Comparison of ENCODE assay signal across 8 cellular contexts in genomic region chr14:74611672-74612345, GRCh38. TPM values are rescaled to one million over a fixed set of nuclear protein-coding genes. Genes with fewer than 3 reads are reported as not detected.
DNase-seq lines count a peak whose midpoint lies in the region; ATAC-seq, FAIRE-seq and TF ChIP-seq lines count a peak whose summit lies in the region.

Gene LTBP2, minus strand, starts transcription at chr14:74612237. Its CDS starts 293 bp downstream, at chr14:74611944.

- H3F3A ChIP-seq in smooth muscle cell (ENCODE audit: low read depth): peaks cover 29% of the 10 kb centered on the region

- in situ Hi-C loops in K562 (cut with MboI): loop anchor here (5.0 kb wide), 1 partner anchor 185 kb away; no protein-coding TSS in a partner anchor
- in situ Hi-C loops in KBM-7 (cut with MboI; ENCODE audit: low pct_unique_long_range_greater_than_20kb, low sequenced_read_pairs): loop anchor here (25.0 kb wide), 1 partner anchor 475 kb away; no protein-coding TSS in a partner anchor

- TF ChIP-seq POLR2A in K562 (conservative IDR thresholded peaks at IDR 0.05): no peak

- no peak for FAIRE-seq in K562 (lab: Jason Lieb, UNC)

- H3K9me3 ChIP-seq in K562 (replicated peaks; ENCODE audit: control insufficient read depth, insufficient read depth, low read depth, low read length): no peaks in the 10 kb centered on the region
- H3K9me3 ChIP-seq in smooth muscle cell (replicated peaks; ENCODE audit: low read depth): no peaks in the 10 kb centered on the region

- no TSS peak for BruUV-seq in K562 (replicated peaks; lab: Mats Ljungman, UMichigan)

- H4K20me1 ChIP-seq in K562 (replicated peaks; ENCODE audit: control insufficient read depth, insufficient read depth, low read length) (0 out of 2 replicates have a peak, but pooled peaks cover 3% of the 10 kb centered on the region), smooth muscle cell (ENCODE audit: low read depth) (peaks cover 41% of the 10 kb centered on the region)

- POLR2A ChIA-PET in K562 (lab: Yijun Ruan, JAX): interaction anchor here (1.0 kb wide), 1 partner anchor 8 kb away, joined by 4 read pairs; no protein-coding TSS in a partner anchor

- H2AFZ ChIP-seq in K562 (ENCODE audit: low read depth, low read length): peak within 1 kb of the TSS; percentile 85
- H2AFZ ChIP-seq in smooth muscle cell (ENCODE audit: low read depth): peak within 1 kb of the TSS; percentile 91

- no peak for TF ChIP-seq RAD21 in K562 (CRISPR knock-in tag; conservative IDR thresholded peaks at IDR 0.05 in 1 of 2, IDR thresholded peaks at IDR 0.05 in 1 of 2)

- DNase-seq in COLO668 (lab: John Stamatoyannopoulos, UW; ENCODE audit: unreplicated experiment): peak; percentile 62
- DNase-seq in LHCN-M2 (ENCODE audit: low read depth): peak; percentile 50
- DNase-seq in K562 (ENCODE audit: extremely low read depth in 1 of 4, low spot score in 3 of 4): peak in 2 of 4 experiments; percentile 16 to 26
- peak; percentile 60 for DNase-seq in iris pigment epithelial cell (ENCODE audit: low read depth)
- no peak for DNase-seq in smooth muscle cell (lab: John Stamatoyannopoulos, UW; ENCODE audit: unreplicated experiment)
- no peak for DNase-seq in KBM-7

- CTCF ChIA-PET in K562 (lab: Yijun Ruan, JAX; ENCODE audit: low intra/inter-chr PET ratio): interaction anchor here (0.9 to 1.8 kb wide), 3 partner anchors 181 to 192 kb away, joined by 3 to 9 read pairs (median 6); no protein-coding TSS in a partner anchor

- H3K4me3 ChIP-seq in K562: peak within 1 kb of the TSS; percentile 55
- peak within 1 kb of the TSS; percentile 79 for H3K4me3 ChIP-seq in smooth muscle cell

- H3K36me3 ChIP-seq in K562 (ENCODE audit: control insufficient read depth, insufficient read depth, low read length) (no peaks in the 10 kb centered on the region), smooth muscle cell (ENCODE audit: low read depth) (no peaks in the 10 kb centered on the region)

- H3K79me2 ChIP-seq in K562 (ENCODE audit: control insufficient read depth, insufficient read depth, low read length): no peaks in the 10 kb centered on the region
- peaks cover 54% of the 10 kb centered on the region for H3K79me2 ChIP-seq in smooth muscle cell (ENCODE audit: low read depth)

- peak within 1 kb of the TSS; percentile 68 for H3K4me2 ChIP-seq in K562 (ENCODE audit: insufficient read depth, low read length)
- peak within 1 kb of the TSS; percentile 97 for H3K4me2 ChIP-seq in smooth muscle cell

- peaks cover 8 to 17% of the 10 kb centered on the region in 2 experiments for H3K4me1 ChIP-seq in K562 (replicated peaks in 1 of 2; ENCODE audit: control insufficient read depth in 2 of 2, insufficient read depth in 2 of 2, low read length in 2 of 2)
- H3K4me1 ChIP-seq in smooth muscle cell (ENCODE audit: low read depth): peaks cover 28% of the 10 kb centered on the region

- peaks cover 2 to 7% of the 10 kb centered on the region in 2 experiments; a peak in 2 of 5 replicates for H3K27me3 ChIP-seq in K562 (ENCODE audit: control insufficient read depth in 2 of 2, insufficient read depth in 2 of 2, low read length in 2 of 2)
- H3K27me3 ChIP-seq in smooth muscle cell (ENCODE audit: low read depth): no peaks in the 10 kb centered on the region

- no peaks in the 10 kb centered on the region for H3K9me1 ChIP-seq in K562 (ENCODE audit: control insufficient read depth, insufficient read depth, low read length)

- intact Hi-C loops in K562 (cut with micrococcal nuclease): no loop called here

- H3K27ac ChIP-seq in K562 (ENCODE audit: extremely low read depth, low read depth, low read length): no peak within 1 kb of the TSS
- H3K27ac ChIP-seq in smooth muscle cell (ENCODE audit: low read depth): peak within 1 kb of the TSS; percentile 9

- no peak for TF ChIP-seq EP300 in K562 (IDR thresholded peaks at IDR 0.05; ENCODE audit: low read length)

- ATAC-seq in K562: peak; percentile 6
- ATAC-seq in GM18909 (IDR thresholded peaks at IDR 0.05; ENCODE audit: poor library complexity, unreplicated experiment): no peak
- no peak for ATAC-seq in GM21515 (IDR thresholded peaks at IDR 0.05; ENCODE audit: unreplicated experiment)

- 0% methylated on average over 6 of the region's 70 CpGs for WGBS in K562 (ENCODE audit: insufficient coverage, low coverage, missing lambda C conversion rate)
- 1% methylated on average over 50 of the region's 70 CpGs for WGBS in smooth muscle cell (ENCODE audit: low lambda C conversion rate)

- H3K9ac ChIP-seq in K562 (ENCODE audit: insufficient read depth in 1 of 2, low read depth in 2 of 2, low read length in 2 of 2) (peak within 1 kb of the TSS; percentile 44 to 86; a peak in 3 of 4 replicates), smooth muscle cell (ENCODE audit: low read depth) (peak within 1 kb of the TSS; percentile 58)

- TF ChIP-seq CTCF in K562 (IDR thresholded peaks at IDR 0.05 in 2 of 3, conservative IDR thresholded peaks at IDR 0.05 in 1 of 3; ENCODE audit: insufficient read depth in 2 of 3, low read depth in 1 of 3, low read length in 3 of 3) (no peak), smooth muscle cell (IDR thresholded peaks at IDR 0.05; ENCODE audit: borderline replicate concordance, insufficient read depth, poor library complexity, severe bottlenecking) (no peak)

TF ChIP-seq in K562, 482 proteins besides CTCF, POLR2A, EP300 and RAD21 (continues in another document):
- TF ChIP-seq SNRNP70 (optimal IDR thresholded peaks at IDR 0.05; ENCODE audit: low read depth, low read length): no peak
- TF ChIP-seq, protein P1, sequence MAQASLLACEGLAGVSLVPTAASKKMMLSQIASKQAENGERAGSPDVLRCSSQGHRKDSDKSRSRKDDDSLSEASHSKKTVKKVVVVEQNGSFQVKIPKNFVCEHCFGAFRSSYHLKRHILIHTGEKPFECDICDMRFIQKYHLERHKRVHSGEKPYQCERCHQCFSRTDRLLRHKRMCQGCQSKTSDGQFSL (CRISPR knock-in tag; IDR thresholded peaks at IDR 0.05): no peak
- TF ChIP-seq, protein P1 (tag; IDR thresholded peaks at IDR 0.05): no peak
- no peak for TF ChIP-seq KAT7 (CRISPR knock-in tag; IDR thresholded peaks at IDR 0.05; ENCODE audit: borderline replicate concordance)
- TF ChIP-seq, protein P2, sequence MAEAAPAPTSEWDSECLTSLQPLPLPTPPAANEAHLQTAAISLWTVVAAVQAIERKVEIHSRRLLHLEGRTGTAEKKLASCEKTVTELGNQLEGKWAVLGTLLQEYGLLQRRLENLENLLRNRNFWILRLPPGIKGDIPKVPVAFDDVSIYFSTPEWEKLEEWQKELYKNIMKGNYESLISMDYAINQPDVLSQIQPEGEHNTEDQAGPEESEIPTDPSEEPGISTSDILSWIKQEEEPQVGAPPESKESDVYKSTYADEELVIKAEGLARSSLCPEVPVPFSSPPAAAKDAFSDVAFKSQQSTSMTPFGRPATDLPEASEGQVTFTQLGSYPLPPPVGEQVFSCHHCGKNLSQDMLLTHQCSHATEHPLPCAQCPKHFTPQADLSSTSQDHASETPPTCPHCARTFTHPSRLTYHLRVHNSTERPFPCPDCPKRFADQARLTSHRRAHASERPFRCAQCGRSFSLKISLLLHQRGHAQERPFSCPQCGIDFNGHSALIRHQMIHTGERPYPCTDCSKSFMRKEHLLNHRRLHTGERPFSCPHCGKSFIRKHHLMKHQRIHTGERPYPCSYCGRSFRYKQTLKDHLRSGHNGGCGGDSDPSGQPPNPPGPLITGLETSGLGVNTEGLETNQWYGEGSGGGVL (CRISPR knock-in tag; IDR thresholded peaks at IDR 0.05): no peak
- TF ChIP-seq SIRT6 (IDR thresholded peaks at IDR 0.05; ENCODE audit: low read depth, low read length): no peak

RNA-seq across cellular contexts. Expression of gene LTBP2, which starts in this region (rescaled TPM):
- total RNA-seq in LHCN-M2 (2014; rRNA removed) (151 and 211 TPM in 2 replicates), K562 (2014; rRNA removed) (0.04 TPM in 1 of 2 replicates, not detected in the other), K562 (2014; rRNA removed; fragmentation: Illumina TruSeq; extraction: Trizol) (not detected in 2 replicates), K562 (2015; rRNA removed; fragmentation: Illumina TruSeq; extraction: Trizol) (not detected in 2 replicates), K562 (2021) (0.18 and 0.20 TPM in 2 replicates), smooth muscle cell (103 and 108 TPM in 2 replicates)
- 104 TPM for polyA plus RNA-seq in LHCN-M2 (2012)
- 0.25 and 0.35 TPM in 2 replicates for total RNA-seq in K562 (2011; cell fraction: chromatin; rRNA removed; ENCODE audit: low replicate concordance)
- 0.66 and 0.83 TPM in 2 replicates for total RNA-seq in K562 (2011; cell fraction: nucleolus; rRNA removed)
- 0.07 and 0.23 TPM in 2 replicates for total RNA-seq in K562 (2011; cell fraction: nucleoplasm; rRNA removed)
- polyA plus RNA-seq in K562 (2011; rRNA removed) (0.03 and 0.07 TPM in 2 replicates), K562 (2014; fragmentation: Illumina TruSeq; extraction: Trizol) (0.01 TPM in 1 of 2 replicates, not detected in the other), K562 (2014; fragmentation: Nextera tagmentation; extraction: Ambion mirVana) (under 1 TPM; 0.03 to 0.04 TPM), K562 (2014; rRNA removed) (under 0.01 TPM in 1 of 2 replicates, not detected in the other), smooth muscle cell (74.2 and 90.1 TPM in 2 replicates)
- 0.07 and 0.13 TPM in 2 replicates for polyA plus RNA-seq in K562 (2011; cell fraction: cytosol; rRNA removed)
- 0.34 and 0.46 TPM in 2 replicates for polyA plus RNA-seq in K562 (2011; cell fraction: nucleus; rRNA removed)
- polyA plus RNA-seq in K562 (2012): 0.10 and 0.35 TPM in 2 replicates
- 0.04 and 0.06 TPM in 2 replicates for polyA minus RNA-seq in K562 (2011; rRNA and poly(A)+ RNA removed)
- not detected in 2 replicates for polyA minus RNA-seq in K562 (2011; cell fraction: cytosol; rRNA and poly(A)+ RNA removed)
- polyA minus RNA-seq in K562 (2011; cell fraction: nucleus; rRNA and poly(A)+ RNA removed): 0.44 and 0.54 TPM in 2 replicates

Comparison
In these comparisons a context has a peak if more than half of its experiments do, and no peak if none do; other contexts are left out.
1. RNA of gene LTBP2 (total RNA-seq): 151 to 211 TPM in LHCN-M2 and 103 to 108 TPM in smooth muscle cell; 0.04 to 0.83 TPM in K562; every median in the first group is over 10 times any median in the second.
2. RNA of gene LTBP2 (polyA plus RNA-seq): 74.2 to 90.1 TPM in smooth muscle cell; under 0.01 to 0.46 TPM in K562; every median in the first group is over 10 times any median in the second.
3. Peak in ATAC-seq, H3K4me3 ChIP-seq, H3K9ac ChIP-seq and H3K4me2 ChIP-seq in K562; RNA of the gene not detected or under 1 TPM.
4. DNase-seq: peak in COLO668 (single experiment), LHCN-M2 (single experiment) and iris pigment epithelial cell (single experiment); none in smooth muscle cell (single experiment) and KBM-7 (single experiment).